In genomic region chr16:31083556-31083955, GRCh38 we compare ENCODE assay signal across 2 cellular contexts.
TF ChIP-seq lines count a peak whose summit lies in the region.

No MANE protein-coding gene starts in this region.

TF ChIP-seq in HCT116, 20 proteins besides CTCF, POLR2A, EP300 and RAD21:
- TF ChIP-seq JUND (IDR thresholded peaks at IDR 0.05) (0 out of 2 replicates have a peak, but pooled peaks have one; percentile 17), YY1 (IDR thresholded peaks at IDR 0.05; ENCODE audit: extremely low read depth, insufficient replicate concordance, low read depth, low read length) (no peak)

TF ChIP-seq in K562, 482 proteins besides CTCF, POLR2A, EP300 and RAD21:
- TF ChIP-seq CBFA2T2 (conservative IDR thresholded peaks at IDR 0.05) (no peak), POLR2AphosphoS2 (IDR thresholded peaks at IDR 0.05; ENCODE audit: low read length) (peak; percentile 19; the same call in 1 of the 2 replicates), TFAP4 (CRISPR knock-in tag; IDR thresholded peaks at IDR 0.05; ENCODE audit: borderline replicate concordance) (0 out of 2 replicates have a peak, but pooled peaks have one; percentile 15), POLR2G (IDR thresholded peaks at IDR 0.05; ENCODE audit: low read depth, low read length) (peak; percentile 35; the same call in 1 of the 2 replicates)
TF ChIP-seq in K562: peak in this region for 3.
